ENCODE assay signal across 8 cellular contexts in genomic region chr16:2154533-2155090, GRCh38. TPM values are rescaled to one million over a fixed set of nuclear protein-coding genes. Genes with fewer than 3 reads are reported as not detected.
DNase-seq lines count a peak whose midpoint lies in the region; ATAC-seq, FAIRE-seq and TF ChIP-seq lines count a peak whose summit lies in the region.

No MANE protein-coding gene starts in this region.

- H3K4me2 ChIP-seq in keratinocyte (ENCODE audit: control insufficient read depth, extremely low read depth, insufficient read depth, low read depth, low read length), result peak overlapping the region; percentile 83

- no peaks in the 10 kb centered on the region for H3K27me3 ChIP-seq in keratinocyte (ENCODE audit: control insufficient read depth, extremely low read depth, insufficient read depth, low read length)

- H3K4me3 ChIP-seq in keratinocyte (ENCODE audit: control insufficient read depth in 2 of 3, extremely low read depth in 1 of 3, insufficient read depth in 2 of 3, low read depth in 1 of 3, low read length in 3 of 3), result peak overlapping the region; percentile 79 to 94 (median 93)

- H3K27ac ChIP-seq in keratinocyte (ENCODE audit: control insufficient read depth, insufficient read depth, low read length), result peak overlapping the region; percentile 79

- peaks cover 11% of the 10 kb centered on the region for H3K9me1 ChIP-seq in keratinocyte (ENCODE audit: control insufficient read depth, extremely low read depth, insufficient read depth, low read length)

- H4K20me1 ChIP-seq in keratinocyte (ENCODE audit: control insufficient read depth, extremely low read depth, insufficient read depth, low read length), result peaks cover 46% of the 10 kb centered on the region

- peaks cover 19 to 31% of the 10 kb centered on the region in 2 experiments for H3K36me3 ChIP-seq in keratinocyte (ENCODE audit: control insufficient read depth in 2 of 2, extremely low read depth in 1 of 2, insufficient read depth in 2 of 2, low read length in 2 of 2)

- no peak for TF ChIP-seq CTCF in keratinocyte (optimal IDR thresholded peaks at IDR 0.05 in 1 of 3, IDR thresholded peaks at IDR 0.05 in 1 of 3, conservative IDR thresholded peaks at IDR 0.05 in 1 of 3; ENCODE audit: extremely low read depth in 1 of 3, insufficient read depth in 2 of 3, low read length in 3 of 3)

- intact Hi-C loops in posterior cingulate gyrus (cut with DNase I), result loop anchor here (1.0 to 5.0 kb wide), 3 partner anchors 33 to 97 kb away; partner anchors contain the start of genes ECI1 and MLST8

- no peak for FAIRE-seq in keratinocyte (lab: Jason Lieb, UNC)
- no peak for FAIRE-seq in GM12892 (lab: Jason Lieb, UNC)

- H3K79me2 ChIP-seq in keratinocyte (ENCODE audit: control insufficient read depth, insufficient read depth, low read length), result peaks cover 64% of the 10 kb centered on the region

- H3K27me3 Mint-ChIP-seq in activated T-cell treated with anti-CD3 and anti-CD28 coated beads, Interleukin-2, amount 50 U/mL, for 4 hours (ENCODE audit: low read depth), result no peaks in the 10 kb centered on the region

- H3K4me1 ChIP-seq in keratinocyte (ENCODE audit: control insufficient read depth, extremely low read depth, insufficient read depth, low read length), result peaks cover 57% of the 10 kb centered on the region

- H3K9me3 Mint-ChIP-seq in activated T-cell treated with anti-CD3 and anti-CD28 coated beads, Interleukin-2, amount 50 U/mL, for 4 hours, result no peaks in the 10 kb centered on the region

- peak; percentile 28 for DNase-seq in activated T-cell treated with anti-CD3 and anti-CD28 coated beads, Interleukin-2, amount 50 U/mL, for 4 hours
- no peak for DNase-seq in activated T-cell treated with anti-CD3 and anti-CD28 coated beads, Interleukin-2, amount 50 U/mL, for 48 hours
- peak; percentile 48 for DNase-seq in activated naive CD4-positive, alpha-beta T cell treated with anti-CD3 and anti-CD28 coated beads, Interleukin-2, amount 50 U/mL, for 16 hours
- DNase-seq in keratinocyte (ENCODE audit: low read depth, low spot score), result no peak
- DNase-seq in superior temporal gyrus (ENCODE audit: extremely low spot score), result peak; percentile 38
- no peak for DNase-seq in posterior cingulate gyrus
- DNase-seq in GM12892 (ENCODE audit: insufficient read length), result no peak

- dilution Hi-C loops in keratinocyte (cut with MboI; ENCODE audit: extremely low pct_ligation_motif_present, low sequenced_read_pairs), result no loop called here

- H3K4me3 Mint-ChIP-seq in activated T-cell treated with anti-CD3 and anti-CD28 coated beads, Interleukin-2, amount 50 U/mL, for 4 hours, result peak overlapping the region; percentile 93

- no peaks in the 10 kb centered on the region for H3K9me3 ChIP-seq in keratinocyte (ENCODE audit: control insufficient read depth, low read depth, low read length)

- peak overlapping the region; percentile 94 for H3K9ac ChIP-seq in keratinocyte (ENCODE audit: control insufficient read depth, extremely low read depth, insufficient read depth, low read length)

- no peak for TF ChIP-seq POLR2A in GM12892 (IDR thresholded peaks at IDR 0.05; ENCODE audit: low read depth, low read length)

- H3K4me1 Mint-ChIP-seq in activated T-cell treated with anti-CD3 and anti-CD28 coated beads, Interleukin-2, amount 50 U/mL, for 4 hours (ENCODE audit: low read depth), result peaks cover 36% of the 10 kb centered on the region

- ATAC-seq in activated T-cell treated with anti-CD3 and anti-CD28 coated beads, Interleukin-2, amount 50 U/mL, for 4 hours, result no peak
- no peak for ATAC-seq in HG03565 (IDR thresholded peaks at IDR 0.05; ENCODE audit: unreplicated experiment)

- H2AFZ ChIP-seq in keratinocyte (ENCODE audit: control insufficient read depth, low read length), result no peak overlapping the region

- H3K36me3 Mint-ChIP-seq in activated T-cell treated with anti-CD3 and anti-CD28 coated beads, Interleukin-2, amount 50 U/mL, for 4 hours (ENCODE audit: insufficient read depth), result peaks cover 28% of the 10 kb centered on the region

RNA-seq across cellular contexts. Expression of gene TRAF7, which starts 1.0 kb away (rescaled TPM):
- total RNA-seq in activated T-cell treated with anti-CD3 and anti-CD28 coated beads, Interleukin-2, amount 50 U/mL, for 4 hours, result 100 to 1,000 TPM in 2 of 3 donors, 10 to 100 TPM in 1; 95.6 to 110 (median 102) TPM
- polyA plus RNA-seq in keratinocyte, result 38.4 to 52.1 TPM (median 45.9 TPM) in 3 replicates
- polyA plus RNA-seq in keratinocyte (2011; ENCODE audit: low read depth), result 28.3 TPM
- 37.3 and 68.2 TPM in 2 replicates for polyA plus RNA-seq in keratinocyte (2011; cell fraction: cytosol; rRNA removed)
- 51.7 and 65.5 TPM in 2 replicates for polyA plus RNA-seq in keratinocyte (2011; cell fraction: nucleus; rRNA removed)
- 41.9 and 72.5 TPM in 2 replicates for polyA plus RNA-seq in keratinocyte (2012; ENCODE audit: low replicate concordance)
- polyA minus RNA-seq in keratinocyte, result 54.2 to 122 TPM (median 60.8 TPM) in 3 replicates
- polyA minus RNA-seq in keratinocyte (2011; cell fraction: cytosol; rRNA and poly(A)+ RNA removed), result 96.1 TPM
- polyA minus RNA-seq in keratinocyte (2011; cell fraction: nucleus; rRNA and poly(A)+ RNA removed), result 35.2 and 37.6 TPM in 2 replicates
- polyA plus RNA-seq in GM12892 (2012; ENCODE audit: missing spikeins), result 27.8 TPM

RNA-seq across cellular contexts. Expression of gene RAB26, which starts 6.2 kb away (rescaled TPM):
- total RNA-seq in activated T-cell treated with anti-CD3 and anti-CD28 coated beads, Interleukin-2, amount 50 U/mL, for 4 hours, result not detected
- polyA plus RNA-seq in keratinocyte, result 0.44 to 0.91 TPM (median 0.58 TPM) in 3 replicates
- not detected for polyA plus RNA-seq in keratinocyte (2011; ENCODE audit: low read depth)
- 0.21 and 0.70 TPM in 2 replicates for polyA plus RNA-seq in keratinocyte (2011; cell fraction: cytosol; rRNA removed)
- 1.0 and 2.2 TPM in 2 replicates for polyA plus RNA-seq in keratinocyte (2011; cell fraction: nucleus; rRNA removed)
- polyA plus RNA-seq in keratinocyte (2012; ENCODE audit: low replicate concordance), result 0.83 and 1.5 TPM in 2 replicates
- 0.23 to 0.77 TPM in 2 of 3 replicates, not detected in the other for polyA minus RNA-seq in keratinocyte
- not detected for polyA minus RNA-seq in keratinocyte (2011; cell fraction: cytosol; rRNA and poly(A)+ RNA removed)
- polyA minus RNA-seq in keratinocyte (2011; cell fraction: nucleus; rRNA and poly(A)+ RNA removed), result 0.74 and 1.2 TPM in 2 replicates
- polyA plus RNA-seq in GM12892 (2012; ENCODE audit: missing spikeins), result 3.2 TPM

RNA-seq across cellular contexts. Expression of gene PKD1, which starts 18.9 kb away (rescaled TPM):
- 100 to 1,000 TPM; 100 to 118 (median 104) TPM for total RNA-seq in activated T-cell treated with anti-CD3 and anti-CD28 coated beads, Interleukin-2, amount 50 U/mL, for 4 hours
- 10.6 to 22.9 TPM (median 16.4 TPM) in 3 replicates for polyA plus RNA-seq in keratinocyte
- 11.0 TPM for polyA plus RNA-seq in keratinocyte (2011; ENCODE audit: low read depth)
- 3.8 and 11.5 TPM in 2 replicates for polyA plus RNA-seq in keratinocyte (2011; cell fraction: cytosol; rRNA removed)
- polyA plus RNA-seq in keratinocyte (2011; cell fraction: nucleus; rRNA removed), result 104 and 139 TPM in 2 replicates
- polyA plus RNA-seq in keratinocyte (2012; ENCODE audit: low replicate concordance), result 19.6 and 30.4 TPM in 2 replicates
- 39.6 to 62.5 TPM (median 40.9 TPM) in 3 replicates for polyA minus RNA-seq in keratinocyte
- 57.4 TPM for polyA minus RNA-seq in keratinocyte (2011; cell fraction: cytosol; rRNA and poly(A)+ RNA removed)
- polyA minus RNA-seq in keratinocyte (2011; cell fraction: nucleus; rRNA and poly(A)+ RNA removed), result 139 and 161 TPM in 2 replicates
- 9.3 TPM for polyA plus RNA-seq in GM12892 (2012; ENCODE audit: missing spikeins)

RNA-seq across cellular contexts. Expression of gene CASKIN1, which starts 41.8 kb away (rescaled TPM):
- total RNA-seq in activated T-cell treated with anti-CD3 and anti-CD28 coated beads, Interleukin-2, amount 50 U/mL, for 4 hours, result 1 to 10 TPM in 1 of 3 donors, under 1 TPM in 2; 0.14 to 1.5 (median 0.34) TPM
- 0.01 to 0.45 TPM (median 0.04 TPM) in 3 replicates for polyA plus RNA-seq in keratinocyte
- polyA plus RNA-seq in keratinocyte (2011; ENCODE audit: low read depth), result 0.07 TPM
- 0.01 and 0.12 TPM in 2 replicates for polyA plus RNA-seq in keratinocyte (2011; cell fraction: cytosol; rRNA removed)
- 0.08 and 0.27 TPM in 2 replicates for polyA plus RNA-seq in keratinocyte (2011; cell fraction: nucleus; rRNA removed)
- 0.02 and 0.78 TPM in 2 replicates for polyA plus RNA-seq in keratinocyte (2012; ENCODE audit: low replicate concordance)
- polyA minus RNA-seq in keratinocyte, result 0.03 to 0.07 TPM in 2 of 3 replicates, not detected in the other
- not detected for polyA minus RNA-seq in keratinocyte (2011; cell fraction: cytosol; rRNA and poly(A)+ RNA removed)
- polyA minus RNA-seq in keratinocyte (2011; cell fraction: nucleus; rRNA and poly(A)+ RNA removed), result 0.11 TPM in 1 of 2 replicates, not detected in the other
- polyA plus RNA-seq in GM12892 (2012; ENCODE audit: missing spikeins), result 0.06 TPM

RNA-seq across cellular contexts. Expression of gene MLST8, which starts 50.6 kb away (rescaled TPM):
- total RNA-seq in activated T-cell treated with anti-CD3 and anti-CD28 coated beads, Interleukin-2, amount 50 U/mL, for 4 hours, result 10 to 100 TPM; 73.6 to 88.0 (median 84.8) TPM
- 35.7 to 68.9 TPM (median 54.7 TPM) in 3 replicates for polyA plus RNA-seq in keratinocyte
- 66.9 TPM for polyA plus RNA-seq in keratinocyte (2011; ENCODE audit: low read depth)
- 43.6 and 90.2 TPM in 2 replicates for polyA plus RNA-seq in keratinocyte (2011; cell fraction: cytosol; rRNA removed)
- 36.0 and 46.8 TPM in 2 replicates for polyA plus RNA-seq in keratinocyte (2011; cell fraction: nucleus; rRNA removed)
- polyA plus RNA-seq in keratinocyte (2012; ENCODE audit: low replicate concordance), result 29.2 and 45.0 TPM in 2 replicates
- 36.3 to 85.2 TPM (median 44.4 TPM) in 3 replicates for polyA minus RNA-seq in keratinocyte
- polyA minus RNA-seq in keratinocyte (2011; cell fraction: cytosol; rRNA and poly(A)+ RNA removed), result 59.9 TPM
- polyA minus RNA-seq in keratinocyte (2011; cell fraction: nucleus; rRNA and poly(A)+ RNA removed), result 15.7 and 17.8 TPM in 2 replicates
- polyA plus RNA-seq in GM12892 (2012; ENCODE audit: missing spikeins), result 28.7 TPM

Comparison
In these comparisons a context has a peak if more than half of its experiments do, and no peak if none do; other contexts are left out.
1. DNase-seq: peak in activated T-cell treated with anti-CD3 and anti-CD28 coated beads, Interleukin-2, amount 50 U/mL, for 4 hours (single experiment), activated naive CD4-positive, alpha-beta T cell treated with anti-CD3 and anti-CD28 coated beads, Interleukin-2, amount 50 U/mL, for 16 hours (single experiment) and superior temporal gyrus (single experiment); none in activated T-cell treated with anti-CD3 and anti-CD28 coated beads, Interleukin-2, amount 50 U/mL, for 48 hours (0 of 2), keratinocyte (single experiment), posterior cingulate gyrus (0 of 10) and GM12892 (single experiment).